ENCODE assay signal across 27 cellular contexts in genomic region chr2:60627412-60627811, GRCh38.
"Had no signal": no experiment of that assay in that cellular context is flagged by ENCODE, and none has a peak within 500 bp of the region (broad histone marks: within the 10 kb centered on the region; RNA-seq: fewer than 3 reads in every experiment).

No MANE protein-coding gene starts in this region.

- H3K4me3 Mint-ChIP-seq: stimulated activated memory B cell treated with anti-CD40 and anti-IgM and Interleukin-4, amounts not matched to agents 10 μg/mL and 1 μg/mL and 100 μg/mL, for 72 hours; stimulated activated naive B cell treated with anti-CD40 and anti-IgM and Interleukin-4, amounts not matched to agents 10 μg/mL and 1 μg/mL and 100 μg/mL, for 72 hours; stimulated activated naive CD8-positive, alpha-beta T cell treated with anti-CD3 and anti-CD28 coated beads, Interleukin-15, amount 100 ng/mL, for 72 hours; stimulated activated naive CD8-positive, alpha-beta T cell treated with anti-CD3 and anti-CD28 coated beads, Interleukin-15, Interleukin-2, amounts not matched to agents 100 ng/mL and 50 ng/mL, for 24 hours; type B pancreatic cell had no signal

- H3K27me3 ChIP-seq: testis, thyroid gland, transverse colon, upper lobe of left lung, uterus, vagina had no signal

- ATAC-seq: stimulated activated memory B cell treated with anti-CD40 and anti-IgM and Interleukin-4, amounts not matched to agents 10 μg/mL and 1 μg/mL and 100 μg/mL, for 72 hours; stimulated activated naive B cell treated with anti-CD40 and anti-IgM and Interleukin-4, amounts not matched to agents 10 μg/mL and 1 μg/mL and 100 μg/mL, for 72 hours; stimulated activated naive CD8-positive, alpha-beta T cell treated with anti-CD3 and anti-CD28 coated beads, Interleukin-15, amount 100 ng/mL, for 72 hours; stimulated activated naive CD8-positive, alpha-beta T cell treated with anti-CD3 and anti-CD28 coated beads, Interleukin-15, Interleukin-2, amounts not matched to agents 100 U/mL and 50 U/mL, for 24 hours; upper lobe of right lung had no signal

- H3K36me3 Mint-ChIP-seq: stimulated activated memory B cell treated with anti-CD40 and anti-IgM and Interleukin-4, amounts not matched to agents 10 μg/mL and 1 μg/mL and 100 μg/mL, for 72 hours; stimulated activated naive B cell treated with anti-CD40 and anti-IgM and Interleukin-4, amounts not matched to agents 10 μg/mL and 1 μg/mL and 100 μg/mL, for 72 hours; type B pancreatic cell had no signal

- H3K9me3 ChIP-seq: stomach, suprapubic skin, testis, thoracic aorta, thyroid gland, tibial artery, tibial nerve, transverse colon, upper lobe of left lung, upper lobe of right lung, uterus, vagina had no signal

- DNase-seq: stimulated activated CD4-positive, alpha-beta T cell treated with anti-CD3 and anti-CD28 coated beads, Interleukin-2, amount 100 ng/mL, for 48 hours; stimulated activated CD4-positive, alpha-beta T cell treated with anti-CD3 and anti-CD28 coated beads, Interleukin-4, amount 100 ng/mL, for 1 hour; stimulated activated CD4-positive, alpha-beta T cell treated with anti-CD3 and anti-CD28 coated beads, Interleukin-4, amount 100 ng/mL, for 24 hours; stimulated activated CD4-positive, alpha-beta T cell treated with anti-CD3 and anti-CD28 coated beads, Interleukin-4, amount 100 ng/mL, for 4 hours; stimulated activated CD8-positive, alpha-beta memory T cell treated with anti-CD3 and anti-CD28 coated beads, Interleukin-4, amount 100 ng/mL, for 48 hours; stimulated activated naive B cell treated with anti-CD40 and anti-IgM and Interleukin-4, amounts not matched to agents 10 μg/mL and 1 μg/mL and 100 μg/mL, for 72 hours; stimulated activated naive CD4-positive, alpha-beta T cell; stimulated activated naive CD4-positive, alpha-beta T cell treated with Interleukin-2 at 50 U/mL for 16 hours; stimulated activated naive CD8-positive, alpha-beta T cell treated with anti-CD3 and anti-CD28 coated beads, Interleukin-15, amount 100 ng/mL, for 72 hours; stimulated activated naive CD8-positive, alpha-beta T cell treated with anti-CD3 and anti-CD28 coated beads, Interleukin-15, Interleukin-2, amounts not matched to agents 100 U/mL and 50 U/mL, for 24 hours; stomach; substantia nigra; testis; thyroid gland; tibial artery; transverse colon; trophoblast cell; upper lobe of left lung; upper lobe of right lung; uterus had no signal

- H3K27ac ChIP-seq: stomach, suprapubic skin, testis, thoracic aorta, thyroid gland, tibial artery, tibial nerve, transverse colon, upper lobe of left lung, upper lobe of right lung, uterus, vagina had no signal

- H3K27ac Mint-ChIP-seq: stimulated activated memory B cell treated with anti-CD40 and anti-IgM and Interleukin-4, amounts not matched to agents 10 μg/mL and 1 μg/mL and 100 μg/mL, for 72 hours; stimulated activated naive B cell treated with anti-CD40 and anti-IgM and Interleukin-4, amounts not matched to agents 10 μg/mL and 1 μg/mL and 100 μg/mL, for 72 hours; stimulated activated naive CD8-positive, alpha-beta T cell treated with anti-CD3 and anti-CD28 coated beads, Interleukin-15, amount 100 ng/mL, for 72 hours; stimulated activated naive CD8-positive, alpha-beta T cell treated with anti-CD3 and anti-CD28 coated beads, Interleukin-15, Interleukin-2, amounts not matched to agents 100 ng/mL and 50 ng/mL, for 24 hours; type B pancreatic cell had no signal

- H3K36me3 ChIP-seq: stomach, suprapubic skin, thoracic aorta, thyroid gland, tibial artery, tibial nerve, transverse colon, upper lobe of left lung, upper lobe of right lung, uterus, vagina had no signal

- H3K9me3 Mint-ChIP-seq: stimulated activated memory B cell treated with anti-CD40 and anti-IgM and Interleukin-4, amounts not matched to agents 10 μg/mL and 1 μg/mL and 100 μg/mL, for 72 hours; stimulated activated naive B cell treated with anti-CD40 and anti-IgM and Interleukin-4, amounts not matched to agents 10 μg/mL and 1 μg/mL and 100 μg/mL, for 72 hours; stimulated activated naive CD8-positive, alpha-beta T cell treated with anti-CD3 and anti-CD28 coated beads, Interleukin-15, amount 100 ng/mL, for 72 hours; stimulated activated naive CD8-positive, alpha-beta T cell treated with anti-CD3 and anti-CD28 coated beads, Interleukin-15, Interleukin-2, amounts not matched to agents 100 ng/mL and 50 ng/mL, for 24 hours had no signal

- H3K4me1 Mint-ChIP-seq: stimulated activated memory B cell treated with anti-CD40 and anti-IgM and Interleukin-4, amounts not matched to agents 10 μg/mL and 1 μg/mL and 100 μg/mL, for 72 hours; stimulated activated naive B cell treated with anti-CD40 and anti-IgM and Interleukin-4, amounts not matched to agents 10 μg/mL and 1 μg/mL and 100 μg/mL, for 72 hours; stimulated activated naive CD8-positive, alpha-beta T cell treated with anti-CD3 and anti-CD28 coated beads, Interleukin-15, amount 100 ng/mL, for 72 hours had no signal

- H3K4me3 ChIP-seq: stomach, suprapubic skin, testis, thoracic aorta, thyroid gland, tibial artery, tibial nerve, transverse colon, upper lobe of left lung, upper lobe of right lung, uterus, vagina had no signal

- H3K4me1 ChIP-seq: stomach, suprapubic skin, testis, thyroid gland, tibial artery, tibial nerve, transverse colon, upper lobe of left lung, upper lobe of right lung, uterus, vagina had no signal
